In genomic region chr11:61969391-61969758, GRCh38 we compare ENCODE assay signal across 9 cellular contexts. TPM values are rescaled to one million over a fixed set of nuclear protein-coding genes. Genes with fewer than 3 reads are reported as not detected.
DNase-seq lines count a peak whose midpoint lies in the region; ATAC-seq and TF ChIP-seq lines count a peak whose summit lies in the region.
"Had no signal": no experiment of that assay in that cellular context is flagged by ENCODE, and none has a peak within 500 bp of the region (broad histone marks: within the 10 kb centered on the region; RNA-seq: fewer than 3 reads in every experiment).

No MANE protein-coding gene starts in this region.

- peaks cover 15 to 63% of the 10 kb centered on the region in 2 experiments for H3K79me1 ChIP-seq in IMR-90 (ENCODE audit: low read depth in 1 of 2, low read length in 2 of 2)

- ATAC-seq in IMR-90 (ENCODE audit: low read depth), result no peak

- H3K23ac ChIP-seq in IMR-90 (ENCODE audit: low read depth, low read length), result peak overlapping the region; percentile 88; the same call in 1 of the 2 replicates

- H3K4me1 ChIP-seq in ACC112 (ENCODE audit: control insufficient read depth, insufficient read depth, low read length, unreplicated experiment) (peaks cover 48% of the 10 kb centered on the region), IMR-90 (ENCODE audit: control insufficient read depth, insufficient read depth, low read length) (peaks cover 32% of the 10 kb centered on the region)

- H3K4me3 ChIP-seq in ACC112 (ENCODE audit: low read depth, low read length) (peak overlapping the region; percentile 50), IMR-90 (ENCODE audit: insufficient read depth, low read depth, low read length) (no peak overlapping the region), coronary artery (peak overlapping the region; percentile 98)

- no peak for TF ChIP-seq RAD21 in IMR-90 (IDR thresholded peaks at IDR 0.05; ENCODE audit: low read length)

- no peak overlapping the region; a peak in 2 of 4 replicates for H4K8ac ChIP-seq in IMR-90 (ENCODE audit: low read depth in 2 of 2, low read length in 2 of 2)

- H3K18ac ChIP-seq in IMR-90 (ENCODE audit: low read depth, low read length), result peak overlapping the region; percentile 57

- peak overlapping the region; percentile 77; the same call in 1 of the 2 replicates for H3K14ac ChIP-seq in IMR-90 (replicated peaks; ENCODE audit: low read depth, low read length)

- peak overlapping the region; percentile 61; the same call in 1 of the 2 replicates for H3K56ac ChIP-seq in IMR-90 (ENCODE audit: extremely low read depth, insufficient read depth, low read length)

- CTCF ChIA-PET in IMR-90 (lab: Yijun Ruan, JAX), result interaction anchor here (1.1 to 3.3 kb wide), 2 partner anchors 112 to 139 kb away, joined by 4 to 15 read pairs; no protein-coding TSS in a partner anchor

- H3K27ac ChIP-seq in ACC112 (ENCODE audit: low read depth, low read length) (peak overlapping the region; percentile 100), IMR-90 (ENCODE audit: insufficient read depth, low read length) (peak overlapping the region; percentile 96; the same call in 1 of the 2 replicates), coronary artery (peak overlapping the region; percentile 100)

- no peaks in the 10 kb centered on the region for H3K9me3 ChIP-seq in IMR-90 (ENCODE audit: control insufficient read depth, insufficient read depth, low read length)

- H4K5ac ChIP-seq in IMR-90 (ENCODE audit: low read depth, low read length), result 0 out of 2 replicates have a peak overlapping the region, but pooled peaks have one; percentile 19

- peak overlapping the region; percentile 97 for H3K4me3 Mint-ChIP-seq in nephron progenitor cell

- H2BK5ac ChIP-seq in IMR-90 (ENCODE audit: low read depth, low read length, poor library complexity, severe bottlenecking), result peak overlapping the region; percentile 88

- TF ChIP-seq CTCF in IMR-90 (conservative IDR thresholded peaks at IDR 0.05; ENCODE audit: low read depth, low read length) (no peak), coronary artery (IDR thresholded peaks at IDR 0.05) (no peak), nephron progenitor cell (IDR thresholded peaks at IDR 0.05) (no peak)

- WGBS in IMR-90 (ENCODE audit: extremely low coverage in 2 of 2, insufficient read length in 1 of 2), 2 experiments, result no CpG with 5 or more reads among the region's 7 CpGs

- peaks cover 28% of the 10 kb centered on the region for H3K9me1 ChIP-seq in IMR-90 (ENCODE audit: insufficient read depth, low read length)

- DNase-seq in IMR-90 (no peak), coronary artery (ENCODE audit: low spot score) (no peak), nephron progenitor cell (no peak), GM19240 (ENCODE audit: insufficient read length, low spot score) (no peak), SKM-1 treated with dmso at 0.1 percent for 144 hours (lab: John Stamatoyannopoulos, UW; ENCODE audit: unreplicated experiment) (no peak), NOMO-1 treated with dmso at 0.1 percent for 144 hours (lab: John Stamatoyannopoulos, UW; ENCODE audit: unreplicated experiment) (no peak), retina (no peak)
- DNase-seq: DMS79 had no signal

- H2AK5ac ChIP-seq in IMR-90 (ENCODE audit: low read depth, low read length), result peak overlapping the region; percentile 59

- in situ Hi-C loops in IMR-90 (cut with MboI; ENCODE audit: low sequenced_read_pairs), result loop anchor here (10.0 kb wide), 1 partner anchor 55 kb away; no protein-coding TSS in a partner anchor

- POLR2A ChIA-PET in IMR-90 (lab: Charles Lee; ENCODE audit: unreplicated experiment), result no interaction called here

- H3K36me3 Mint-ChIP-seq in nephron progenitor cell (ENCODE audit: low read depth), result peaks cover 12% of the 10 kb centered on the region

- peak overlapping the region; percentile 66; the same call in 1 of the 2 replicates for H2BK120ac ChIP-seq in IMR-90 (ENCODE audit: low read depth, low read length)

- peak overlapping the region; percentile 86; the same call in 2 of the 3 replicates for H2BK15ac ChIP-seq in IMR-90 (ENCODE audit: low read depth, low read length)

- TF ChIP-seq POLR2A in IMR-90 (IDR thresholded peaks at IDR 0.05; ENCODE audit: low read depth, low read length), result no peak

- peak overlapping the region; percentile 88; the same call in 1 of the 2 replicates for H2BK20ac ChIP-seq in IMR-90 (ENCODE audit: low read depth, low read length)

- no peaks in the 10 kb centered on the region for H3K27me3 ChIP-seq in ACC112 (ENCODE audit: insufficient read depth, low read length)
- H3K27me3 ChIP-seq in IMR-90 (ENCODE audit: control insufficient read depth, insufficient read depth, low read length), result no peaks in the 10 kb centered on the region

- no TSS peak for BruUV-seq in IMR-90 (replicated peaks; lab: Mats Ljungman, UMichigan)

- H3K79me2 ChIP-seq in ACC112 (ENCODE audit: control insufficient read depth, insufficient read depth, low read length, unreplicated experiment), result peaks cover 42% of the 10 kb centered on the region

- peaks cover 25% of the 10 kb centered on the region for H3K36me3 ChIP-seq in ACC112 (ENCODE audit: insufficient read depth, low read length)
- H3K36me3 ChIP-seq in IMR-90 (ENCODE audit: control insufficient read depth, insufficient read depth, low read length), result peaks cover 18% of the 10 kb centered on the region

- H2AK9ac ChIP-seq in IMR-90 (replicated peaks; ENCODE audit: low read depth, low read length, poor library complexity), result no peak overlapping the region

- H3K9ac ChIP-seq in IMR-90 (ENCODE audit: low read depth, low read length), result no peak overlapping the region

- peak overlapping the region; percentile 53; the same call in 1 of the 2 replicates for H4K91ac ChIP-seq in IMR-90 (ENCODE audit: insufficient read depth, low read depth, low read length)

- peaks cover 80% of the 10 kb centered on the region for H3K4me1 Mint-ChIP-seq in nephron progenitor cell

- dilution Hi-C loops in IMR-90 (cut with HindIII; ENCODE audit: low sequenced_read_pairs, unreplicated experiment), result no loop called here

- no peak overlapping the region for H2AFZ ChIP-seq in ACC112 (ENCODE audit: low read length, unreplicated experiment)
- H2AFZ ChIP-seq in IMR-90 (replicated peaks; ENCODE audit: low read length, poor library complexity), result no peak overlapping the region

- intact Hi-C loops in IMR-90 (cut with micrococcal nuclease), result no loop called here

- no peaks in the 10 kb centered on the region for H3K9me3 Mint-ChIP-seq in nephron progenitor cell

- H3K27me3 Mint-ChIP-seq in nephron progenitor cell (ENCODE audit: low read depth, poor library complexity), result peaks cover 4% of the 10 kb centered on the region

- H3K27ac Mint-ChIP-seq in nephron progenitor cell, result peak overlapping the region; percentile 10

- peaks cover 29% of the 10 kb centered on the region for H4K20me1 ChIP-seq in IMR-90 (ENCODE audit: insufficient read depth, low read length)

- H3K4ac ChIP-seq in IMR-90 (ENCODE audit: low read depth, low read length), result peak overlapping the region; percentile 99

- H3K4me2 ChIP-seq in IMR-90 (ENCODE audit: low read depth, low read length), result peak overlapping the region; percentile 29

TF ChIP-seq in IMR-90, 13 proteins besides CTCF, POLR2A, EP300 and RAD21:
- TF ChIP-seq BHLHE40 (IDR thresholded peaks at IDR 0.05; ENCODE audit: low read depth, low read length) (no peak), SMC3 (IDR thresholded peaks at IDR 0.05; ENCODE audit: low read depth, low read length) (no peak), MXI1 (IDR thresholded peaks at IDR 0.05; ENCODE audit: borderline replicate concordance, low read depth, low read length) (no peak), FOS (IDR thresholded peaks at IDR 0.05; ENCODE audit: low read depth, low read length) (no peak), MAZ (IDR thresholded peaks at IDR 0.05; ENCODE audit: borderline replicate concordance, low read depth, low read length) (no peak)
- TF ChIP-seq, protein P1, sequence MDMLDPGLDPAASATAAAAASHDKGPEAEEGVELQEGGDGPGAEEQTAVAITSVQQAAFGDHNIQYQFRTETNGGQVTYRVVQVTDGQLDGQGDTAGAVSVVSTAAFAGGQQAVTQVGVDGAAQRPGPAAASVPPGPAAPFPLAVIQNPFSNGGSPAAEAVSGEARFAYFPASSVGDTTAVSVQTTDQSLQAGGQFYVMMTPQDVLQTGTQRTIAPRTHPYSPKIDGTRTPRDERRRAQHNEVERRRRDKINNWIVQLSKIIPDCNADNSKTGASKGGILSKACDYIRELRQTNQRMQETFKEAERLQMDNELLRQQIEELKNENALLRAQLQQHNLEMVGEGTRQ (IDR thresholded peaks at IDR 0.05; ENCODE audit: low read depth, low read length), result no peak

RNA-seq across cellular contexts. Expression of gene FTH1, which starts 1.9 kb away (rescaled TPM):
- 344 and 385 TPM in 2 replicates for total RNA-seq in IMR-90 (2012; rRNA removed)
- 2,453 and 2,516 TPM in 2 replicates for polyA plus RNA-seq in IMR-90 (2012; rRNA removed)
- 1,842 and 5,333 TPM in 2 replicates for polyA plus RNA-seq in IMR-90 (2012; cell fraction: cytosol; rRNA removed)
- polyA plus RNA-seq in IMR-90 (2012; cell fraction: nucleus; rRNA removed; ENCODE audit: low replicate concordance), result 767 and 934 TPM in 2 replicates

RNA-seq across cellular contexts. Expression of gene BEST1, which starts 19.2 kb away (rescaled TPM):
- total RNA-seq in IMR-90 (2012; rRNA removed), result 0.83 and 0.90 TPM in 2 replicates
- 1.2 and 1.4 TPM in 2 replicates for polyA plus RNA-seq in IMR-90 (2012; rRNA removed)
- 0.44 and 1.1 TPM in 2 replicates for polyA plus RNA-seq in IMR-90 (2012; cell fraction: cytosol; rRNA removed)
- polyA plus RNA-seq in IMR-90 (2012; cell fraction: nucleus; rRNA removed; ENCODE audit: low replicate concordance), result 6.3 and 7.2 TPM in 2 replicates

RNA-seq across cellular contexts. Expression of gene RAB3IL1, which starts 52.0 kb away (rescaled TPM):
- 0.28 and 0.72 TPM in 2 replicates for total RNA-seq in IMR-90 (2012; rRNA removed)
- 1.9 TPM in 2 replicates for polyA plus RNA-seq in IMR-90 (2012; rRNA removed)
- 0.84 and 2.4 TPM in 2 replicates for polyA plus RNA-seq in IMR-90 (2012; cell fraction: cytosol; rRNA removed)
- 2.7 and 2.8 TPM in 2 replicates for polyA plus RNA-seq in IMR-90 (2012; cell fraction: nucleus; rRNA removed; ENCODE audit: low replicate concordance)
